In the genomic region with DNA sequence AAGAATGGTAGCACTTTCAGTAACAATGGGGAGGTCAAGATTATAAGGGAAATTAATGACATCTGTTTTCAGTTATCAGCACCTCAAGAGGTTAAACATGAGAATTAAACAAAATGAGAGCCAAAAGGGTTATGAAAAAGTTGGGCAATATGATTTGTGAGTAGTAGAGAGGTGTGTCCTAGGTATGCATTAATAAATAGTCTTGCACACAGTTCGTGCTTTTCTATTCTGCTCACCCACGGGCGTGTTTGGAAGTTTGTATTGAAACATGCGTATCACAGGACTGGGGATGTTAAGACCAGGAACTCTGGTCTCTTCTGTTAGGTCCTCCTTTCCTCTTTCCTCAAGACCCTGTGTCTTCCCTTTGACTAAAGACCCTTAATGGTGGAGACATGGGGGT, we compare ENCODE assay signal across 1 cellular context.
TF ChIP-seq lines count a peak whose summit lies in the region.

No MANE protein-coding gene starts in this region.

TF ChIP-seq in H1, 55 proteins besides CTCF, POLR2A, EP300 and RAD21:
- TF ChIP-seq SUZ12 (IDR thresholded peaks at IDR 0.05; ENCODE audit: low read length) (no peak), KDM4A (IDR thresholded peaks at IDR 0.05; ENCODE audit: low read depth, low read length, severe bottlenecking) (no peak), SP2 (IDR thresholded peaks at IDR 0.05; ENCODE audit: low read length) (no peak), SAP30 (IDR thresholded peaks at IDR 0.05; ENCODE audit: insufficient read depth, insufficient replicate concordance, low read length) (no peak), POU5F1 (IDR thresholded peaks at IDR 0.05; ENCODE audit: low read depth, low read length) (no peak), BCL11A (IDR thresholded peaks at IDR 0.05; ENCODE audit: low read depth in 2 of 2, low read length in 2 of 2) (no peak), HDAC2 (IDR thresholded peaks at IDR 0.05; ENCODE audit: borderline replicate concordance in 1 of 2, low read depth in 2 of 2, low read length in 2 of 2) (no peak)
